23 cellular contexts compared by ENCODE assay signal in genomic region chr15:52193321-52193720, GRCh38.
"Had no signal": no experiment of that assay in that cellular context is flagged by ENCODE, and none has a peak within 500 bp of the region (broad histone marks: within the 10 kb centered on the region; RNA-seq: fewer than 3 reads in every experiment).

No MANE protein-coding gene starts in this region.

- H3K4me3 Mint-ChIP-seq: endodermal cell, natural killer cell, neural progenitor cell had no signal

- H3K9me3 ChIP-seq: heart left ventricle, right atrium auricular region, sigmoid colon, stomach, thoracic aorta, transverse colon had no signal

- H3K27ac Mint-ChIP-seq: endodermal cell, natural killer cell, neural progenitor cell had no signal

- H3K4me3 ChIP-seq: coronary artery, heart left ventricle, lung, neural progenitor cell, right atrium auricular region, sigmoid colon, stomach, thoracic aorta, transverse colon had no signal

- DNase-seq: effector CD4-positive, alpha-beta T cell; endodermal cell; erythroblast; foreskin keratinocyte; heart left ventricle; hippocampal formation; left colon; left ventricle myocardium superior; natural killer cell; nucleus accumbens; sigmoid colon; small intestine; stimulated activated CD4-positive, alpha-beta T cell treated with anti-CD3 and anti-CD28 coated beads, Interleukin-12 subunit alpha, Interleukin-12 subunit beta, amount 100 ng/mL, for 4 hours; stimulated activated naive CD4-positive, alpha-beta T cell; stomach; substantia nigra; transverse colon had no signal

- ATAC-seq: foreskin keratinocyte, heart left ventricle, left colon, left ventricle myocardium superior, natural killer cell had no signal

- H3K9me3 Mint-ChIP-seq: endodermal cell, natural killer cell, neural progenitor cell had no signal

- H3K4me1 Mint-ChIP-seq: natural killer cell had no signal

- H3K27me3 ChIP-seq: foreskin keratinocyte, heart left ventricle, neural progenitor cell, right atrium auricular region, sigmoid colon, stomach, transverse colon had no signal

- H3K36me3 Mint-ChIP-seq: natural killer cell had no signal

- H3K27ac ChIP-seq: coronary artery, foreskin keratinocyte, heart left ventricle, neural progenitor cell, parathyroid adenoma, right atrium auricular region, sigmoid colon, stomach, thoracic aorta, transverse colon had no signal

- H3K36me3 ChIP-seq: neural progenitor cell, right atrium auricular region, sigmoid colon, thoracic aorta had no signal

- H3K4me1 ChIP-seq: foreskin keratinocyte, heart left ventricle, neural progenitor cell, parathyroid adenoma, right atrium auricular region, sigmoid colon, stomach, transverse colon had no signal
